1 cellular context compared by ENCODE assay signal in the genomic region with DNA sequence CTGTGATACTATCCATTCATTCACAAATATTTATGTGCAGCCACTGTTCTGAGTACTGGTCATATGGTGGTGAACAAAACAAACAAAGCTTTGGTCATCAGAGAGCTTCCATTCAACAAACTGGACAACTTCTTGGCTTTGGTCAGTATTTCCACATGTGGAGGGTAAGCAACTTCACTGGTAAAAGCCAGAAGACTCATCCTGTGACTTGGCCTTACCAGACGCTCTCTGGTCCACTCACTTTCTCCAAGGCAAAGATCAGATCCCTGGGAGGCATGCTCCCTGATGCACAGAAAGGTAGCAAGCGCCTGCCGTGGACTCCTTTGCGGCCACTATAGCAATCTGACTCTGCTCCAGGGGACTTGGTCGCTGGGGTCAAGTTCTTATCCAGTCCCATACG.
TF ChIP-seq lines count a peak whose summit lies in the region.

No MANE protein-coding gene starts in this region.

TF ChIP-seq in IMR-90, 13 proteins besides CTCF, POLR2A, EP300 and RAD21:
- no peak for TF ChIP-seq USF2 (IDR thresholded peaks at IDR 0.05; ENCODE audit: low read depth, low read length)
- 0 out of 2 replicates have a peak, but pooled peaks have one; percentile 11 for TF ChIP-seq CEBPB (IDR thresholded peaks at IDR 0.05; ENCODE audit: low read depth, low read length)
TF ChIP-seq in IMR-90: peak in this region for 1.
